Comparison of ENCODE assay signal across 30 cellular contexts in genomic region chr12:100674009-100674888, GRCh38.
"Had no signal": no experiment of that assay in that cellular context is flagged by ENCODE, and none has a peak within 500 bp of the region (broad histone marks: within the 10 kb centered on the region; RNA-seq: fewer than 3 reads in every experiment).

No MANE protein-coding gene starts in this region.

- H3K36me3 Mint-ChIP-seq: activated CD8-positive, alpha-beta memory T cell treated with anti-CD3 and anti-CD28 coated beads, Interleukin-2, amount 10 ng/mL, durations not matched to agents 7 days and 5 days; activated naive CD4-positive, alpha-beta T cell treated with anti-CD3 and anti-CD28 coated beads, Interleukin-2, amount 10 ng/mL, durations not matched to agents 7 days and 5 days; activated naive CD8-positive, alpha-beta T cell had no signal

- H3K27ac ChIP-seq: cardiac muscle cell, PC-9, RWPE1, WERI-Rb-1 had no signal

- H3K9me3 Mint-ChIP-seq: activated CD4-positive, alpha-beta memory T cell treated with anti-CD3 and anti-CD28 coated beads, Interleukin-2, amount 10 ng/mL, durations not matched to agents 7 days and 5 days; activated naive CD4-positive, alpha-beta T cell treated with anti-CD3 and anti-CD28 coated beads, Interleukin-2, amount 10 ng/mL, durations not matched to agents 7 days and 5 days; activated naive CD8-positive, alpha-beta T cell treated with anti-CD3 and anti-CD28 coated beads, Interleukin-2, amount 50 U/mL, for 24 hours had no signal

- H3K4me2 ChIP-seq: PC-9 had no signal

- H2AFZ ChIP-seq: PC-9 had no signal

- H3K4me3 Mint-ChIP-seq: activated CD4-positive, alpha-beta memory T cell treated with anti-CD3 and anti-CD28 coated beads, Interleukin-2, amount 10 ng/mL, durations not matched to agents 7 days and 5 days; activated CD8-positive, alpha-beta memory T cell treated with anti-CD3 and anti-CD28 coated beads, Interleukin-2, amount 10 ng/mL, durations not matched to agents 7 days and 5 days; activated naive CD4-positive, alpha-beta T cell treated with anti-CD3 and anti-CD28 coated beads, Interleukin-2, amount 10 ng/mL, durations not matched to agents 7 days and 5 days; activated naive CD8-positive, alpha-beta T cell; activated naive CD8-positive, alpha-beta T cell treated with anti-CD3 and anti-CD28 coated beads, Interleukin-2, amount 50 U/mL, for 24 hours; central memory CD8-positive, alpha-beta T cell had no signal

- H3K36me3 ChIP-seq: cardiac muscle cell, WERI-Rb-1 had no signal

- H3K27me3 ChIP-seq: cardiac muscle cell had no signal

- H3K27ac Mint-ChIP-seq: activated CD4-positive, alpha-beta memory T cell treated with anti-CD3 and anti-CD28 coated beads, Interleukin-2, amount 10 ng/mL, durations not matched to agents 7 days and 5 days; activated CD8-positive, alpha-beta memory T cell treated with anti-CD3 and anti-CD28 coated beads, Interleukin-2, amount 10 ng/mL, durations not matched to agents 7 days and 5 days; activated naive CD4-positive, alpha-beta T cell treated with anti-CD3 and anti-CD28 coated beads, Interleukin-2, amount 10 ng/mL, durations not matched to agents 7 days and 5 days; activated naive CD8-positive, alpha-beta T cell; activated naive CD8-positive, alpha-beta T cell treated with anti-CD3 and anti-CD28 coated beads, Interleukin-2, amount 50 U/mL, for 24 hours had no signal

- H3K4me3 ChIP-seq: cardiac muscle cell, PC-9 had no signal

- H3K27me3 Mint-ChIP-seq: activated CD4-positive, alpha-beta memory T cell treated with anti-CD3 and anti-CD28 coated beads, Interleukin-2, amount 10 ng/mL, durations not matched to agents 7 days and 5 days; activated naive CD4-positive, alpha-beta T cell treated with anti-CD3 and anti-CD28 coated beads, Interleukin-2, amount 10 ng/mL, durations not matched to agents 7 days and 5 days; activated naive CD8-positive, alpha-beta T cell treated with anti-CD3 and anti-CD28 coated beads, Interleukin-2, amount 50 U/mL, for 24 hours had no signal

- ATAC-seq: activated CD8-positive, alpha-beta memory T cell treated with anti-CD3 and anti-CD28 coated beads, Interleukin-2, amount 10 ng/mL, durations not matched to agents 7 days and 5 days; activated naive CD8-positive, alpha-beta T cell treated with anti-CD3 and anti-CD28 coated beads, Interleukin-2, amount 50 U/mL, for 24 hours; Right ventricle myocardium inferior had no signal

- H3K4me1 Mint-ChIP-seq: activated CD4-positive, alpha-beta memory T cell treated with anti-CD3 and anti-CD28 coated beads, Interleukin-2, amount 10 ng/mL, durations not matched to agents 7 days and 5 days; activated CD8-positive, alpha-beta memory T cell treated with anti-CD3 and anti-CD28 coated beads, Interleukin-2, amount 10 ng/mL, durations not matched to agents 7 days and 5 days; activated naive CD8-positive, alpha-beta T cell treated with anti-CD3 and anti-CD28 coated beads, Interleukin-2, amount 50 U/mL, for 24 hours; central memory CD8-positive, alpha-beta T cell had no signal

- DNase-seq: activated CD4-positive, alpha-beta memory T cell treated with anti-CD3 and anti-CD28 coated beads, Interleukin-2, amount 10 ng/mL, durations not matched to agents 7 days and 5 days; activated CD4-positive, alpha-beta T cell treated with anti-CD3 and anti-CD28 coated beads for 1 hour; activated CD4-positive, alpha-beta T cell treated with anti-CD3 and anti-CD28 coated beads for 48 hours; activated CD4-positive, CD25-positive, alpha-beta regulatory T cell; activated CD8-positive, alpha-beta memory T cell treated with anti-CD3 and anti-CD28 coated beads for 24 hours; activated CD8-positive, alpha-beta memory T cell treated with anti-CD3 and anti-CD28 coated beads, Interleukin-2, amount 10 ng/mL, durations not matched to agents 7 days and 5 days; activated CD8-positive, alpha-beta memory T cell treated with anti-CD3 and anti-CD28 coated beads, Interleukin-2, amount 50 U/mL, for 48 hours; activated effector memory CD4-positive, alpha-beta T cell treated with Interleukin-2 at 50 U/mL for 16 hours; activated naive CD4-positive, alpha-beta T cell treated with anti-CD3 and anti-CD28 coated beads, Interleukin-2, amount 10 ng/mL, durations not matched to agents 7 days and 5 days; activated naive CD8-positive, alpha-beta T cell treated with anti-CD3 and anti-CD28 coated beads, Interleukin-2, amount 50 U/mL, for 24 hours; activated T-cell treated with anti-CD3 and anti-CD28 coated beads, Interleukin-2, amount 50 U/mL, for 48 hours; aorta; KBM-7; MM.1S; MV-4-11; NCI-H1092; NCI-H1436 treated with DMSO at 0.1 percent for 48 hours; NCI-H1694 treated with DMSO at 0.1 percent for 48 hours; NCI-H2029; NCI-H345; NCI-H524 treated with DMSO at 0.1 percent for 48 hours; PC-9; SIG-M5; T1000; WERI-Rb-1 had no signal
